ENCODE assay signal across 15 cellular contexts in the genomic region with DNA sequence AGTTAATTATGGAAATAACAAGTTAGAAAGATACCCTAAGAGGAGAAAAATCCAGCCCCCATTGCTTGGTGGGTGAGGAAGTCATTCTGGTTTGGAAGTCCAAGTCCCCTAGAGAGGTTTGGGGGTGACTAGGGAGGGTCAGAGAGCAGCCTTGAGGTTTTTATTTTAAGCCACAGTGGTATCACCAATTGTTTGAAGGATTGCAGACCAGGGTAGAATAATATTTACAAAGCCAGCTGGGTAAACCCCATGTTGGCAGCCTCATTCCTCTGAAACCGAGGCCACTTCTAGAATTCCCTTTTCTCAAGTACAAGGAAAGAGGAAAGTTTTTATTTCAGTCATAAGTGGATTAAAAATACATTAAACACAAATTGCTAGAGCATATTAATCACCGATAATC.
DNase-seq lines count a peak whose midpoint lies in the region; ATAC-seq and TF ChIP-seq lines count a peak whose summit lies in the region.
"Had no signal": no experiment of that assay in that cellular context is flagged by ENCODE, and none has a peak within 500 bp of the region (broad histone marks: within the 10 kb centered on the region; RNA-seq: fewer than 3 reads in every experiment).

No MANE protein-coding gene starts in this region.

- ATAC-seq in body of pancreas = peak; percentile 75
- no peak for ATAC-seq in HG02642 (IDR thresholded peaks at IDR 0.05; ENCODE audit: poor library complexity, unreplicated experiment)

- H3K36me3 ChIP-seq in body of pancreas (replicated peaks in 1 of 2; ENCODE audit: insufficient read depth in 1 of 2, low read depth in 2 of 2) (no peaks in the 10 kb centered on the region), tibial artery (no peaks in the 10 kb centered on the region)
- H3K36me3 ChIP-seq: Peyer's patch had no signal

- intact Hi-C loops in body of pancreas (cut with DNase I) = no loop called here
- intact Hi-C loops in tibial artery (cut with DNase I; ENCODE audit: low total_unique reads) = no loop called here

- DNase-seq in LHCN-M2 (ENCODE audit: low read depth) = peak; percentile 63
- peak; percentile 44 to 77 (median 58) for DNase-seq in body of pancreas
- DNase-seq in myocyte (ENCODE audit: low read depth) = peak; percentile 69
- no peak for DNase-seq in tibial artery
- no peak for DNase-seq in T1000 (lab: John Stamatoyannopoulos, UW)
- DNase-seq in cortex of kidney (lab: John Stamatoyannopoulos, UW) = no peak
- DNase-seq: CD4-positive, alpha-beta T cell; GOT3; NCI-H187 treated with DMSO at 0.1 percent for 48 hours; NCI-H2171 treated with DMSO at 0.1 percent for 48 hours; NCI-H774; Peyer's patch; SHP77 had no signal

- H3K27ac ChIP-seq in body of pancreas (peak overlapping the region; percentile 58 to 83 (median 77)), tibial artery (peak overlapping the region; percentile 33 to 45)
- H3K27ac ChIP-seq: KMS-11, Peyer's patch had no signal

- H3K27me3 ChIP-seq in body of pancreas (no peaks in the 10 kb centered on the region), tibial artery (no peaks in the 10 kb centered on the region)
- H3K27me3 ChIP-seq: Peyer's patch had no signal

- H3K4me1 ChIP-seq in body of pancreas (peaks cover 63% of the 10 kb centered on the region), tibial artery (peaks cover 0 to 40% (median 12%) of the 10 kb centered on the region in 4 donors)
- H3K4me1 ChIP-seq: Peyer's patch had no signal

- H3K4me3 ChIP-seq in body of pancreas = no peak overlapping the region
- H3K4me3 ChIP-seq in tibial artery = no peak overlapping the region
- H3K4me3 ChIP-seq: Peyer's patch had no signal

- no peak for TF ChIP-seq POLR2A in body of pancreas (IDR thresholded peaks at IDR 0.05)

- TF ChIP-seq CTCF in body of pancreas (IDR thresholded peaks at IDR 0.05) = no peak
- no peak for TF ChIP-seq CTCF in tibial artery (IDR thresholded peaks at IDR 0.05)

- 33 to 34% methylated on average over 2 of the region's 2 CpGs for WGBS in body of pancreas, 2 donors

- H3K9me3 ChIP-seq in body of pancreas = no peaks in the 10 kb centered on the region
- H3K9me3 ChIP-seq in tibial artery = no peaks in the 10 kb centered on the region
- H3K9me3 ChIP-seq: Peyer's patch had no signal

Comparison
In these comparisons a context has a peak if more than half of its experiments do, and no peak if none do; other contexts are left out.
1. DNase-seq: peak in LHCN-M2 (single experiment), body of pancreas (4 of 4) and myocyte (single experiment); none in tibial artery (0 of 2), T1000 (single experiment) and cortex of kidney (single experiment).